Comparison of ENCODE assay signal across 8 cellular contexts in the genomic region with DNA sequence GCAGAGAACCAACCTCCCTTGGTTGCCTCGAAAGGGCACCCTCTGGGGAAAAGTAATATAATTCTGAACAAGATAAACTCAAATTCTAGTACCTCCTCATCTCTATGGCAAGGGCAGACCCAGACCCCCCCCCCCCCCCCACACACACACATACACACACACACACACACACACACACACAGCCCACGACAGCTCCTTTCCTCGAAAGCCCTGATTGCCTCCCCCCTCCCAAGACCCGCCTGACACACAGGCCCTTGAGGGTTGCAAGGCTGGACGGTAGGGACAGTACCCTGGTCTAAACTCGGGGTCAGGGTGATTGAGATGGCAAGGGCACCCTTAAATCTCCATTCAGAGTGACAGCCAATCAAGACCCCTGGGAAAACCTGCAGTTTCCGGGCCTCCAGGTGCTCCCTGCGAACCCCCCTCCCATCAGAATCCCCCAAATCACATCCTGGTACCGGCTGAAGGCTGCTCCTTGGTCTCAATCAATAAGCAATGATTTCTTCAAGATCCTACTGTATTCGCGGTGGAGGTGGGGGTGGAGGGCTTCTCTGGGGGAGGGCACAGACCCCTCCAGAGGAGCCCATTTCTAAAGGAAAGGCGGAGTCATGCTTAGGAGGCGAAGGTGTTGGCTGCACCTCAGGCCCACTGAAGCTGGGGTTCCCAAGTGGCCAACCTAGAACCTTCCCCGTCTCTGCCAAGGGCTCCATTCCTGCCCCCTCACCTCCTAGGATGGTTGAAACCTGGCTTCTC.
DNase-seq lines count a peak whose midpoint lies in the region; ATAC-seq lines count a peak whose summit lies in the region.

No MANE protein-coding gene starts in this region.

- no peaks in the 10 kb centered on the region for H3K36me3 Mint-ChIP-seq in activated T-helper 1 cell treated with anti-CD3 and anti-CD28 coated beads, Interleukin-12 subunit alpha, Interleukin-12 subunit beta, Interleukin-2, Interleukin-4 antibody, amounts not matched to agents 30 ng/mL and 10 ng/mL and 1 ng/mL, durations not matched to agents 14 hours and 24 hours and 36 hours (ENCODE audit: low read depth)
- no peaks in the 10 kb centered on the region for H3K36me3 Mint-ChIP-seq in stimulated activated memory B cell treated with anti-CD40 and anti-IgM and Interleukin-4, amounts not matched to agents 10 μg/mL and 1 μg/mL and 100 μg/mL, for 72 hours

- peak overlapping the region; percentile 62 for H3K4me3 Mint-ChIP-seq in activated T-helper 1 cell treated with anti-CD3 and anti-CD28 coated beads, Interleukin-12 subunit alpha, Interleukin-12 subunit beta, Interleukin-2, Interleukin-4 antibody, amounts not matched to agents 30 ng/mL and 10 ng/mL and 1 ng/mL, durations not matched to agents 14 hours and 24 hours and 36 hours
- no peak overlapping the region for H3K4me3 Mint-ChIP-seq in stimulated activated memory B cell treated with anti-CD40 and anti-IgM and Interleukin-4, amounts not matched to agents 10 μg/mL and 1 μg/mL and 100 μg/mL, for 72 hours

- H3K4me3 ChIP-seq in H7 (ENCODE audit: insufficient read depth, low read depth, low read length), result peak overlapping the region; percentile 83
- H3K4me3 ChIP-seq in iPS-11a (ENCODE audit: low read depth, low read length), result peak overlapping the region; percentile 91
- H3K4me3 ChIP-seq in skin epidermis, result peak overlapping the region; percentile 42 to 66 (median 54)

- no peak overlapping the region for H3K27ac Mint-ChIP-seq in activated T-helper 1 cell treated with anti-CD3 and anti-CD28 coated beads, Interleukin-12 subunit alpha, Interleukin-12 subunit beta, Interleukin-2, Interleukin-4 antibody, amounts not matched to agents 30 ng/mL and 10 ng/mL and 1 ng/mL, durations not matched to agents 14 hours and 24 hours and 36 hours
- H3K27ac Mint-ChIP-seq in stimulated activated memory B cell treated with anti-CD40 and anti-IgM and Interleukin-4, amounts not matched to agents 10 μg/mL and 1 μg/mL and 100 μg/mL, for 72 hours, result no peak overlapping the region

- intact Hi-C loops in activated T-helper 1 cell treated with anti-CD3 and anti-CD28 coated beads, Interleukin-12 subunit alpha, Interleukin-12 subunit beta, Interleukin-2, Interleukin-4 antibody, amounts not matched to agents 30 ng/mL and 10 ng/mL and 1 ng/mL, durations not matched to agents 14 hours and 24 hours and 36 hours (cut with micrococcal nuclease), result no loop called here

- peaks cover 10% of the 10 kb centered on the region for H3K4me1 Mint-ChIP-seq in activated T-helper 1 cell treated with anti-CD3 and anti-CD28 coated beads, Interleukin-12 subunit alpha, Interleukin-12 subunit beta, Interleukin-2, Interleukin-4 antibody, amounts not matched to agents 30 ng/mL and 10 ng/mL and 1 ng/mL, durations not matched to agents 14 hours and 24 hours and 36 hours (ENCODE audit: low read depth)
- peaks cover 15% of the 10 kb centered on the region for H3K4me1 Mint-ChIP-seq in stimulated activated memory B cell treated with anti-CD40 and anti-IgM and Interleukin-4, amounts not matched to agents 10 μg/mL and 1 μg/mL and 100 μg/mL, for 72 hours

- H3K27me3 Mint-ChIP-seq in activated T-helper 1 cell treated with anti-CD3 and anti-CD28 coated beads, Interleukin-12 subunit alpha, Interleukin-12 subunit beta, Interleukin-2, Interleukin-4 antibody, amounts not matched to agents 30 ng/mL and 10 ng/mL and 1 ng/mL, durations not matched to agents 14 hours and 24 hours and 36 hours (ENCODE audit: insufficient read depth), result peaks cover 28% of the 10 kb centered on the region
- peaks cover 12% of the 10 kb centered on the region for H3K27me3 Mint-ChIP-seq in stimulated activated memory B cell treated with anti-CD40 and anti-IgM and Interleukin-4, amounts not matched to agents 10 μg/mL and 1 μg/mL and 100 μg/mL, for 72 hours

- DNase-seq in H7 (peak; percentile 53), mesenteric fat pad (ENCODE audit: low spot score) (no peak), cortex of kidney (lab: John Stamatoyannopoulos, UW) (no peak)
- DNase-seq in activated T-helper 1 cell treated with anti-CD3 and anti-CD28 coated beads, Interleukin-12 subunit alpha, Interleukin-12 subunit beta, Interleukin-2, Interleukin-4 antibody, amounts not matched to agents 30 ng/mL and 10 ng/mL and 1 ng/mL, durations not matched to agents 14 hours and 24 hours and 36 hours (ENCODE audit: low spot score), result no peak

- ATAC-seq in GM18519 (IDR thresholded peaks at IDR 0.05; ENCODE audit: low FRiP score, unreplicated experiment), result no peak
- no peak for ATAC-seq in stimulated activated memory B cell treated with anti-CD40 and anti-IgM and Interleukin-4, amounts not matched to agents 10 μg/mL and 1 μg/mL and 100 μg/mL, for 72 hours

- peak overlapping the region; percentile 26 to 91 (median 75) for H3K27ac ChIP-seq in skin epidermis

- peaks cover 5% of the 10 kb centered on the region for H3K9me3 Mint-ChIP-seq in activated T-helper 1 cell treated with anti-CD3 and anti-CD28 coated beads, Interleukin-12 subunit alpha, Interleukin-12 subunit beta, Interleukin-2, Interleukin-4 antibody, amounts not matched to agents 30 ng/mL and 10 ng/mL and 1 ng/mL, durations not matched to agents 14 hours and 24 hours and 36 hours
- H3K9me3 Mint-ChIP-seq in stimulated activated memory B cell treated with anti-CD40 and anti-IgM and Interleukin-4, amounts not matched to agents 10 μg/mL and 1 μg/mL and 100 μg/mL, for 72 hours, result no peaks in the 10 kb centered on the region

- no peaks in the 10 kb centered on the region for H3K27me3 ChIP-seq in H7 (ENCODE audit: control insufficient read depth, insufficient read depth, low read length)

- peaks cover 2% of the 10 kb centered on the region for H3K36me3 ChIP-seq in H7 (replicated peaks; ENCODE audit: control insufficient read depth, insufficient read depth, low read length)
